ENCODE assay signal across 15 cellular contexts in the genomic region with DNA sequence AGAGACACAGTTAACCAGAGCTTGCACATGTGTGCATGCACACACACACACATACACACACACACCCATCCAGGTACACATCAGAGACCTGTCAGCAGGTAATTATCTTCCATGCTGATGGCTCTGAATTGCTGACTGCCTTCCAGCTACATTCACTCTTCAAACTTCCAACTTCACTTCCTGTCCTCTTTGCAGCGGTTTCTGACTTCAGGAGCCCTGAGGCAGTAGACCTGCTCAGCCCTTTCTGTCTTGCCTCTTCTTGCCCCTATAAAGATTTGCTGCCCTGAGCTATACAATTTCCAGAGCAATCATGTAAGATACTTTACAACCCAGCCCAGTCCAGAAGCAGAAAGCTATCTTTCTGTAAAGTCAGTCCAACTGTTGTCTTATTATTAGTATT.
A peak's percentile ranks its signal among the peaks of the same experiment; 100 is the strongest.
DNase-seq lines count a peak whose midpoint lies in the region; ATAC-seq and TF ChIP-seq lines count a peak whose summit lies in the region.
"Had no signal": no experiment of that assay in that cellular context is flagged by ENCODE, and none has a peak within 500 bp of the region (broad histone marks: within the 10 kb centered on the region; RNA-seq: fewer than 3 reads in every experiment).

No MANE protein-coding gene starts in this region.

- H3K9me3 ChIP-seq in RWPE2 (ENCODE audit: severe bottlenecking): no peaks in the 10 kb centered on the region
- no peaks in the 10 kb centered on the region for H3K9me3 ChIP-seq in iPS-20b (ENCODE audit: insufficient read depth, low read depth, low read length)
- H3K9me3 ChIP-seq in trophoblast cell (ENCODE audit: insufficient read depth, low read depth, low read length): peaks cover 2% of the 10 kb centered on the region

- H2AFZ ChIP-seq in trophoblast cell (ENCODE audit: insufficient read depth, low read length, poor library complexity): no peak overlapping the region

- H2BK5ac ChIP-seq in trophoblast cell (ENCODE audit: low read depth, low read length, poor library complexity): no peak overlapping the region

- H3K4me3 ChIP-seq in RWPE2 (ENCODE audit: severe bottlenecking) (no peak overlapping the region), iPS-20b (ENCODE audit: low read length) (no peak overlapping the region), trophoblast cell (ENCODE audit: low read depth, low read length) (no peak overlapping the region)

- TF ChIP-seq CTCF in RWPE2 (IDR thresholded peaks at IDR 0.05; ENCODE audit: poor library complexity, severe bottlenecking): no peak

- H4K8ac ChIP-seq in trophoblast cell (ENCODE audit: low read depth, low read length): no peak overlapping the region

- H3K14ac ChIP-seq in trophoblast cell (ENCODE audit: low read length): no peak overlapping the region

- H3K27me3 ChIP-seq in RWPE2 (ENCODE audit: insufficient read depth, poor library complexity, severe bottlenecking) (no peaks in the 10 kb centered on the region), iPS-20b (ENCODE audit: insufficient read depth, low read length) (0 out of 2 replicates have a peak, but pooled peaks cover 2% of the 10 kb centered on the region), trophoblast cell (ENCODE audit: insufficient read depth, low read length) (no peaks in the 10 kb centered on the region)

- whole genome bisulfite sequencing in trophoblast cell (ENCODE audit: extremely low coverage, insufficient coverage, insufficient read length): no CpG with 5 or more reads among the region's 1 CpG

- no peak overlapping the region for H2BK12ac ChIP-seq in trophoblast cell (ENCODE audit: low read length)

- no peak overlapping the region for H3K23ac ChIP-seq in trophoblast cell (ENCODE audit: low read length)

- H3K27ac ChIP-seq in RWPE2 (ENCODE audit: poor library complexity, severe bottlenecking) (no peak overlapping the region), iPS-20b (ENCODE audit: low read length) (peak overlapping the region; percentile 45), trophoblast cell (ENCODE audit: low read depth, low read length) (no peak overlapping the region)

- no peaks in the 10 kb centered on the region for H3K79me2 ChIP-seq in trophoblast cell (ENCODE audit: control insufficient read depth, insufficient read depth, low read length, poor library complexity)

- H4K91ac ChIP-seq in trophoblast cell (ENCODE audit: low read depth, low read length): no peak overlapping the region

- H3K4me2 ChIP-seq in trophoblast cell (ENCODE audit: low read length): no peak overlapping the region

- H3K36me3 ChIP-seq in RWPE2 (ENCODE audit: low read depth) (no peaks in the 10 kb centered on the region), iPS-20b (ENCODE audit: insufficient read depth, low read depth, low read length) (no peaks in the 10 kb centered on the region), trophoblast cell (ENCODE audit: control insufficient read depth in 1 of 2, insufficient read depth in 2 of 2, low read length in 2 of 2) (no peaks in the 10 kb centered on the region)

- no peak overlapping the region for H2AK5ac ChIP-seq in trophoblast cell (ENCODE audit: low read length)

- peak; percentile 89 for ATAC-seq in RWPE2 (ENCODE audit: low read depth)
- ATAC-seq in HG03469 (IDR thresholded peaks at IDR 0.05; ENCODE audit: unreplicated experiment): no peak
- ATAC-seq in HG03175 (IDR thresholded peaks at IDR 0.05; ENCODE audit: unreplicated experiment): no peak
- ATAC-seq: HCT116, PC-3 had no signal

- H3K4ac ChIP-seq in trophoblast cell (ENCODE audit: low read depth, low read length): no peak overlapping the region

- DNase-seq in HPDE6-E6E7 (ENCODE audit: extremely low spot score) (peak; percentile 6), RWPE2 (ENCODE audit: low spot score) (no peak), trophoblast cell (peak; percentile 47 to 48)
- DNase-seq in stimulated activated CD4-positive, alpha-beta T cell treated with anti-CD3 and anti-CD28 coated beads, Interleukin-4, amount 100 ng/mL, for 4 hours: no peak
- DNase-seq: CD4-positive, CD25-positive, alpha-beta regulatory T cell; DMS79; NCI-H2029; NCI-H2171; NCI-H446; NCI-H774; PC-3 had no signal

- no peak overlapping the region for H3K18ac ChIP-seq in trophoblast cell (ENCODE audit: low read length)

- H3K79me1 ChIP-seq in trophoblast cell (ENCODE audit: low read length): no peaks in the 10 kb centered on the region

- H3K4me1 ChIP-seq in RWPE2 (ENCODE audit: insufficient read depth, poor library complexity, severe bottlenecking) (peaks cover 3% of the 10 kb centered on the region), iPS-20b (ENCODE audit: insufficient read depth, low read length) (peaks cover 28% of the 10 kb centered on the region), trophoblast cell (ENCODE audit: control insufficient read depth in 1 of 2, insufficient read depth in 2 of 2, low read length in 2 of 2) (peaks cover 3 to 9% of the 10 kb centered on the region in 2 experiments)

- H4K12ac ChIP-seq in trophoblast cell (ENCODE audit: low read depth, low read length): no peak overlapping the region

- no peak overlapping the region for H2BK120ac ChIP-seq in trophoblast cell (ENCODE audit: insufficient read depth, low read length, poor library complexity)

- H3K9ac ChIP-seq in iPS-20b (ENCODE audit: low read depth, low read length): peak overlapping the region; percentile 38; the same call in 1 of the 2 replicates
- H3K9ac ChIP-seq in trophoblast cell (ENCODE audit: low read length): no peak overlapping the region

Comparison
In these comparisons a context has a peak if more than half of its experiments do, and no peak if none do; other contexts are left out.
1. DNase-seq: peak in HPDE6-E6E7 (single experiment) and trophoblast cell (2 of 2); none in RWPE2 (single experiment) and stimulated activated CD4-positive, alpha-beta T cell treated with anti-CD3 and anti-CD28 coated beads, Interleukin-4, amount 100 ng/mL, for 4 hours (0 of 2).